2 cellular contexts compared by ENCODE assay signal in the genomic region with DNA sequence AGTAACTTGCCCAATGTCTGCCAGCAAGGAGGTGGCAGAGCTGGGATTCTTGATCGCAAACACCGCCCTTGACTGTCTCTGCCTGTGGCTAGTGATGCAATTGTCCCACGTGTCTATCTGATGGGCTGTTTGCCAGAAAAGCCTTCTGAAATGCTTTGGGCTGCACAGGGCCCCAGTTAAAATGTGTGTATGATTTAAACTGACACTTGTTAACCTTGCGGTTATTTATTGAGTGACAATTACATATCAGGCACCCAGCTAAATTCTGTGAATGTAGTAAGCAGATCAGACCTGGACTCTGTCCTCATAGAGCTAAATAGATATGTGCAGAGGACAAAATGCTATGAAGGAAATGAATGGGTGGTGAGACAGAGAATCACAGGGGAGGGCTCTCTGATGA.
A peak's percentile ranks its signal among the peaks of the same experiment; 100 is the strongest.
TF ChIP-seq lines count a peak whose summit lies in the region.

No MANE protein-coding gene starts in this region.

TF ChIP-seq in A549, 52 proteins besides CTCF, POLR2A, EP300 and RAD21 (continued from another document):
- no peak for TF ChIP-seq PHF8 (IDR thresholded peaks at IDR 0.05; ENCODE audit: borderline replicate concordance, low read depth)
- TF ChIP-seq RARB (CRISPR knock-in tag; IDR thresholded peaks at IDR 0.05), result no peak
- 0 out of 5 replicates have a peak, but pooled peaks of 1 of the 2 experiments have one; percentile 26 for TF ChIP-seq JUN (IDR thresholded peaks at IDR 0.05)
- TF ChIP-seq HDAC2 (IDR thresholded peaks at IDR 0.05), result no peak
- no peak for TF ChIP-seq ZC3H11A (IDR thresholded peaks at IDR 0.05)
- no peak for TF ChIP-seq KDM1A (IDR thresholded peaks at IDR 0.05; ENCODE audit: low read depth)
- TF ChIP-seq ZSCAN20 (CRISPR knock-in tag; IDR thresholded peaks at IDR 0.05), result no peak

TF ChIP-seq in K562, 482 proteins besides CTCF, POLR2A, EP300 and RAD21 (continued from another document and continues in another):
- TF ChIP-seq, protein P1, sequence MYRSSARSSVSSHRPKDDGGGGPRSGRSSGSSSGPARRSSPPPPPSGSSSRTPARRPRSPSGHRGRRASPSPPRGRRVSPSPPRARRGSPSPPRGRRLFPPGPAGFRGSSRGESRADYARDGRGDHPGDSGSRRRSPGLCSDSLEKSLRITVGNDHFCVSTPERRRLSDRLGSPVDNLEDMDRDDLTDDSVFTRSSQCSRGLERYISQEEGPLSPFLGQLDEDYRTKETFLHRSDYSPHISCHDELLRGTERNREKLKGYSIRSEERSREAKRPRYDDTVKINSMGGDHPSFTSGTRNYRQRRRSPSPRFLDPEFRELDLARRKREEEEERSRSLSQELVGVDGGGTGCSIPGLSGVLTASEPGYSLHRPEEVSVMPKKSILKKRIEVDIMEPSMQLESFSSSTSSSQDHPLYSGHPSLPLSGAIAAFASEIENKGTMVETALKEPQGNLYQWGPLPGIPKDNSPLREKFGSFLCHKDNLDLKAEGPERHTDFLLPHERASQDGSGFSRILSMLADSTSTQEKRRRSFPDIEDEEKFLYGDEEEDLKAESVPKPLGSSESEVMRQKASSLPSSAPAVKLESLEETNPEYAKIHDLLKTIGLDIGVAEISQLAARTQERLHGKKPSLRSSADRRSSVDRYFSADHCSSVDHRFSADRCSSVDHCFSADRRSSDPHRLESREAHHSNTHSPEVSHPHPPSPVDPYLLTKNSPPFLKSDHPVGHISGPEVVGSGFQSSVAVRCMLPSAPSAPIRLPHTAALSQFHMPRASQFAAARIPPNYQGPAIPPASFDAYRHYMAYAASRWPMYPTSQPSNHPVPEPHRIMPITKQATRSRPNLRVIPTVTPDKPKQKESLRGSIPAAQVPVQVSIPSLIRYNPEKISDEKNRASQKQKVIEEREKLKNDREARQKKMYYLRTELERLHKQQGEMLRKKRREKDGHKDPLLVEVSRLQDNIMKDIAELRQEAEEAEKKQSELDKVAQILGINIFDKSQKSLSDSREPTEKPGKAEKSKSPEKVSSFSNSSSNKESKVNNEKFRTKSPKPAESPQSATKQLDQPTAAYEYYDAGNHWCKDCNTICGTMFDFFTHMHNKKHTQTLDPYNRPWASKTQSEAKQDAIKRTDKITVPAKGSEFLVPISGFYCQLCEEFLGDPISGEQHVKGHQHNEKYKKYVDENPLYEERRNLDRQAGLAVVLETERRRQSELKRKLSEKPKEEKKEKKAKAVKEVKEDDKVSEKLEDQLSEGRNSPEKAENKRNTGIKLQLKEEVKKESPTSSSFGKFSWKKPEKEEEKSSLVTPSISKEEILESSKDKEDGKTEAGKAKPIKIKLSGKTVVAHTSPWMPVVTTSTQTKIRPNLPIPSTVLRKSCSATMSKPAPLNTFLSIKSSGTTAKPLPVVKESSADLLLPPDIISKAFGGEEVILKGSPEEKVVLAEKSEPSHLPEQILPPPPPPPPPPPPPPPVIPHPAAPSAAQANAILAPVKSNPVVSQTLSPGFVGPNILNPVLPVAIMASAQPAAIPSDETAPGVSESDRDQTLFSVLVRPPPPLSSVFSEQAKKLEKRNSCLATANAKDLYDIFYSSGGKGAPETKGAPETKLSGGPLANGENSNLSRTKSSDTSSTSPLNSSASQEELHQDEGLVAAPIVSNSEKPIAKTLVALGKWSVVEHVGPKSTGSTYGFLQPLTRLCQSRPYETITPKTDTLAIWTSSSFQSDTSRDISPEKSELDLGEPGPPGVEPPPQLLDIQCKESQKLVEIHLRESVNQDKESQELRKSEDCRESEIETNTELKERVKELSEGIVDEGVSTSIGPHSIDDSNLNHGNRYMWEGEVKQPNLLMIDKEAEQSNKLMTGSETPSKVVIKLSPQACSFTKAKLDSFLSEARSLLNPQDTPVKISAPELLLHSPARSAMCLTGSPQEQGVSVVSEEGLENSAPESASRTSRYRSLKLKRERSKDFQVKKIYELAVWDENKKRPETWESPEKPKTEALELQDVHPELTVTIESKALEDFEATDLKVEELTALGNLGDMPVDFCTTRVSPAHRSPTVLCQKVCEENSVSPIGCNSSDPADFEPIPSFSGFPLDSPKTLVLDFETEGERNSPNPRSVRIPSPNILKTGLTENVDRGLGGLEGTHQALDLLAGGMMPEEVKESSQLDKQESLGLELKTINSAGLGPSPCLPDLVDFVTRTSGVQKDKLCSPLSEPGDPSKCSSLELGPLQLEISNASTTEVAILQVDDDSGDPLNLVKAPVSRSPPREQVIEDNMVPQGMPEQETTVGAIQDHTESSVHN (IDR thresholded peaks at IDR 0.05; ENCODE audit: borderline replicate concordance in 1 of 2, low read depth in 1 of 2), result peak in 1 of 2 experiments; percentile 71; a peak in 1 of 4 replicates
- no peak for TF ChIP-seq NFE2 (IDR thresholded peaks at IDR 0.05; ENCODE audit: low read depth)
- peak; percentile 96 for TF ChIP-seq CEBPB (tag; IDR thresholded peaks at IDR 0.05)
- TF ChIP-seq, protein P2, sequence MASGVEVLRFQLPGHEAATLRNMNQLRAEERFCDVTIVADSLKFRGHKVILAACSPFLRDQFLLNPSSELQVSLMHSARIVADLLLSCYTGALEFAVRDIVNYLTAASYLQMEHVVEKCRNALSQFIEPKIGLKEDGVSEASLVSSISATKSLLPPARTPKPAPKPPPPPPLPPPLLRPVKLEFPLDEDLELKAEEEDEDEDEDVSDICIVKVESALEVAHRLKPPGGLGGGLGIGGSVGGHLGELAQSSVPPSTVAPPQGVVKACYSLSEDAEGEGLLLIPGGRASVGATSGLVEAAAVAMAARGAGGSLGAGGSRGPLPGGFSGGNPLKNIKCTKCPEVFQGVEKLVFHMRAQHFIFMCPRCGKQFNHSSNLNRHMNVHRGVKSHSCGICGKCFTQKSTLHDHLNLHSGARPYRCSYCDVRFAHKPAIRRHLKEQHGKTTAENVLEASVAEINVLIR (CRISPR knock-in tag; IDR thresholded peaks at IDR 0.05), result 0 out of 2 replicates have a peak, but pooled peaks have one; percentile 19
- TF ChIP-seq, protein P3, sequence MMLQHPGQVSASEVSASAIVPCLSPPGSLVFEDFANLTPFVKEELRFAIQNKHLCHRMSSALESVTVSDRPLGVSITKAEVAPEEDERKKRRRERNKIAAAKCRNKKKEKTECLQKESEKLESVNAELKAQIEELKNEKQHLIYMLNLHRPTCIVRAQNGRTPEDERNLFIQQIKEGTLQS (IDR thresholded peaks at IDR 0.05), result peak; percentile 96
- TF ChIP-seq, protein P3 (CRISPR knock-in tag; conservative IDR thresholded peaks at IDR 0.05), result peak; percentile 90; the same call in 1 of the 2 replicates
- TF ChIP-seq, protein P4, sequence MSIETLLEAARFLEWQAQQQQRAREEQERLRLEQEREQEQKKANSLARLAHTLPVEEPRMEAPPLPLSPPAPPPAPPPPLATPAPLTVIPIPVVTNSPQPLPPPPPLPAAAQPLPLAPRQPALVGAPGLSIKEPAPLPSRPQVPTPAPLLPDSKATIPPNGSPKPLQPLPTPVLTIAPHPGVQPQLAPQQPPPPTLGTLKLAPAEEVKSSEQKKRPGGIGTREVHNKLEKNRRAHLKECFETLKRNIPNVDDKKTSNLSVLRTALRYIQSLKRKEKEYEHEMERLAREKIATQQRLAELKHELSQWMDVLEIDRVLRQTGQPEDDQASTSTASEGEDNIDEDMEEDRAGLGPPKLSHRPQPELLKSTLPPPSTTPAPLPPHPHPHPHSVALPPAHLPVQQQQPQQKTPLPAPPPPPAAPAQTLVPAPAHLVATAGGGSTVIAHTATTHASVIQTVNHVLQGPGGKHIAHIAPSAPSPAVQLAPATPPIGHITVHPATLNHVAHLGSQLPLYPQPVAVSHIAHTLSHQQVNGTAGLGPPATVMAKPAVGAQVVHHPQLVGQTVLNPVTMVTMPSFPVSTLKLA (conservative IDR thresholded peaks at IDR 0.05), result peak; percentile 36 to 37; a peak in 2 of 4 replicates
- no peak for TF ChIP-seq RBM17 (IDR thresholded peaks at IDR 0.05; ENCODE audit: borderline replicate concordance, low read depth, low read length)
- TF ChIP-seq, protein P5, sequence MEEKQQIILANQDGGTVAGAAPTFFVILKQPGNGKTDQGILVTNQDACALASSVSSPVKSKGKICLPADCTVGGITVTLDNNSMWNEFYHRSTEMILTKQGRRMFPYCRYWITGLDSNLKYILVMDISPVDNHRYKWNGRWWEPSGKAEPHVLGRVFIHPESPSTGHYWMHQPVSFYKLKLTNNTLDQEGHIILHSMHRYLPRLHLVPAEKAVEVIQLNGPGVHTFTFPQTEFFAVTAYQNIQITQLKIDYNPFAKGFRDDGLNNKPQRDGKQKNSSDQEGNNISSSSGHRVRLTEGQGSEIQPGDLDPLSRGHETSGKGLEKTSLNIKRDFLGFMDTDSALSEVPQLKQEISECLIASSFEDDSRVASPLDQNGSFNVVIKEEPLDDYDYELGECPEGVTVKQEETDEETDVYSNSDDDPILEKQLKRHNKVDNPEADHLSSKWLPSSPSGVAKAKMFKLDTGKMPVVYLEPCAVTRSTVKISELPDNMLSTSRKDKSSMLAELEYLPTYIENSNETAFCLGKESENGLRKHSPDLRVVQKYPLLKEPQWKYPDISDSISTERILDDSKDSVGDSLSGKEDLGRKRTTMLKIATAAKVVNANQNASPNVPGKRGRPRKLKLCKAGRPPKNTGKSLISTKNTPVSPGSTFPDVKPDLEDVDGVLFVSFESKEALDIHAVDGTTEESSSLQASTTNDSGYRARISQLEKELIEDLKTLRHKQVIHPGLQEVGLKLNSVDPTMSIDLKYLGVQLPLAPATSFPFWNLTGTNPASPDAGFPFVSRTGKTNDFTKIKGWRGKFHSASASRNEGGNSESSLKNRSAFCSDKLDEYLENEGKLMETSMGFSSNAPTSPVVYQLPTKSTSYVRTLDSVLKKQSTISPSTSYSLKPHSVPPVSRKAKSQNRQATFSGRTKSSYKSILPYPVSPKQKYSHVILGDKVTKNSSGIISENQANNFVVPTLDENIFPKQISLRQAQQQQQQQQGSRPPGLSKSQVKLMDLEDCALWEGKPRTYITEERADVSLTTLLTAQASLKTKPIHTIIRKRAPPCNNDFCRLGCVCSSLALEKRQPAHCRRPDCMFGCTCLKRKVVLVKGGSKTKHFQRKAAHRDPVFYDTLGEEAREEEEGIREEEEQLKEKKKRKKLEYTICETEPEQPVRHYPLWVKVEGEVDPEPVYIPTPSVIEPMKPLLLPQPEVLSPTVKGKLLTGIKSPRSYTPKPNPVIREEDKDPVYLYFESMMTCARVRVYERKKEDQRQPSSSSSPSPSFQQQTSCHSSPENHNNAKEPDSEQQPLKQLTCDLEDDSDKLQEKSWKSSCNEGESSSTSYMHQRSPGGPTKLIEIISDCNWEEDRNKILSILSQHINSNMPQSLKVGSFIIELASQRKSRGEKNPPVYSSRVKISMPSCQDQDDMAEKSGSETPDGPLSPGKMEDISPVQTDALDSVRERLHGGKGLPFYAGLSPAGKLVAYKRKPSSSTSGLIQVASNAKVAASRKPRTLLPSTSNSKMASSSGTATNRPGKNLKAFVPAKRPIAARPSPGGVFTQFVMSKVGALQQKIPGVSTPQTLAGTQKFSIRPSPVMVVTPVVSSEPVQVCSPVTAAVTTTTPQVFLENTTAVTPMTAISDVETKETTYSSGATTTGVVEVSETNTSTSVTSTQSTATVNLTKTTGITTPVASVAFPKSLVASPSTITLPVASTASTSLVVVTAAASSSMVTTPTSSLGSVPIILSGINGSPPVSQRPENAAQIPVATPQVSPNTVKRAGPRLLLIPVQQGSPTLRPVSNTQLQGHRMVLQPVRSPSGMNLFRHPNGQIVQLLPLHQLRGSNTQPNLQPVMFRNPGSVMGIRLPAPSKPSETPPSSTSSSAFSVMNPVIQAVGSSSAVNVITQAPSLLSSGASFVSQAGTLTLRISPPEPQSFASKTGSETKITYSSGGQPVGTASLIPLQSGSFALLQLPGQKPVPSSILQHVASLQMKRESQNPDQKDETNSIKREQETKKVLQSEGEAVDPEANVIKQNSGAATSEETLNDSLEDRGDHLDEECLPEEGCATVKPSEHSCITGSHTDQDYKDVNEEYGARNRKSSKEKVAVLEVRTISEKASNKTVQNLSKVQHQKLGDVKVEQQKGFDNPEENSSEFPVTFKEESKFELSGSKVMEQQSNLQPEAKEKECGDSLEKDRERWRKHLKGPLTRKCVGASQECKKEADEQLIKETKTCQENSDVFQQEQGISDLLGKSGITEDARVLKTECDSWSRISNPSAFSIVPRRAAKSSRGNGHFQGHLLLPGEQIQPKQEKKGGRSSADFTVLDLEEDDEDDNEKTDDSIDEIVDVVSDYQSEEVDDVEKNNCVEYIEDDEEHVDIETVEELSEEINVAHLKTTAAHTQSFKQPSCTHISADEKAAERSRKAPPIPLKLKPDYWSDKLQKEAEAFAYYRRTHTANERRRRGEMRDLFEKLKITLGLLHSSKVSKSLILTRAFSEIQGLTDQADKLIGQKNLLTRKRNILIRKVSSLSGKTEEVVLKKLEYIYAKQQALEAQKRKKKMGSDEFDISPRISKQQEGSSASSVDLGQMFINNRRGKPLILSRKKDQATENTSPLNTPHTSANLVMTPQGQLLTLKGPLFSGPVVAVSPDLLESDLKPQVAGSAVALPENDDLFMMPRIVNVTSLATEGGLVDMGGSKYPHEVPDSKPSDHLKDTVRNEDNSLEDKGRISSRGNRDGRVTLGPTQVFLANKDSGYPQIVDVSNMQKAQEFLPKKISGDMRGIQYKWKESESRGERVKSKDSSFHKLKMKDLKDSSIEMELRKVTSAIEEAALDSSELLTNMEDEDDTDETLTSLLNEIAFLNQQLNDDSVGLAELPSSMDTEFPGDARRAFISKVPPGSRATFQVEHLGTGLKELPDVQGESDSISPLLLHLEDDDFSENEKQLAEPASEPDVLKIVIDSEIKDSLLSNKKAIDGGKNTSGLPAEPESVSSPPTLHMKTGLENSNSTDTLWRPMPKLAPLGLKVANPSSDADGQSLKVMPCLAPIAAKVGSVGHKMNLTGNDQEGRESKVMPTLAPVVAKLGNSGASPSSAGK (IDR thresholded peaks at IDR 0.05), result peak; percentile 66
- TF ChIP-seq CXXC5 (CRISPR knock-in tag; IDR thresholded peaks at IDR 0.05), result peak; percentile 57; the same call in 1 of the 2 replicates
- peak in 1 of 2 experiments; percentile 84; a peak in 2 of 4 replicates for TF ChIP-seq TEAD1 (CRISPR knock-in tag; IDR thresholded peaks at IDR 0.05)
- TF ChIP-seq, protein P6, sequence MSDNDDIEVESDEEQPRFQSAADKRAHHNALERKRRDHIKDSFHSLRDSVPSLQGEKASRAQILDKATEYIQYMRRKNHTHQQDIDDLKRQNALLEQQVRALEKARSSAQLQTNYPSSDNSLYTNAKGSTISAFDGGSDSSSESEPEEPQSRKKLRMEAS (CRISPR knock-in tag; IDR thresholded peaks at IDR 0.05), result peak; percentile 43; the same call in 1 of the 2 replicates
- no peak for TF ChIP-seq EGR1 (conservative IDR thresholded peaks at IDR 0.05)
- TF ChIP-seq, protein P7, sequence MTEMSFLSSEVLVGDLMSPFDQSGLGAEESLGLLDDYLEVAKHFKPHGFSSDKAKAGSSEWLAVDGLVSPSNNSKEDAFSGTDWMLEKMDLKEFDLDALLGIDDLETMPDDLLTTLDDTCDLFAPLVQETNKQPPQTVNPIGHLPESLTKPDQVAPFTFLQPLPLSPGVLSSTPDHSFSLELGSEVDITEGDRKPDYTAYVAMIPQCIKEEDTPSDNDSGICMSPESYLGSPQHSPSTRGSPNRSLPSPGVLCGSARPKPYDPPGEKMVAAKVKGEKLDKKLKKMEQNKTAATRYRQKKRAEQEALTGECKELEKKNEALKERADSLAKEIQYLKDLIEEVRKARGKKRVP (CRISPR knock-in tag; IDR thresholded peaks at IDR 0.05), result peak; percentile 82
- peak; percentile 95 for TF ChIP-seq SMAD1 (IDR thresholded peaks at IDR 0.05; ENCODE audit: low read depth, low read length, partially characterized antibody)
- TF ChIP-seq POLR2AphosphoS5 (IDR thresholded peaks at IDR 0.05; ENCODE audit: control insufficient read depth, insufficient read depth, low read depth, low read length), result 0 out of 2 replicates have a peak, but pooled peaks have one; percentile 23
- peak; percentile 87 for TF ChIP-seq ATF7 (IDR thresholded peaks at IDR 0.05)
- TF ChIP-seq ZNF274 (IDR thresholded peaks at IDR 0.05; ENCODE audit: borderline replicate concordance, low read depth, low read length), result no peak
- TF ChIP-seq FOSL1 (tag; conservative IDR thresholded peaks at IDR 0.05), result peak; percentile 73
